ENCODE assay signal across 22 cellular contexts in the genomic region with DNA sequence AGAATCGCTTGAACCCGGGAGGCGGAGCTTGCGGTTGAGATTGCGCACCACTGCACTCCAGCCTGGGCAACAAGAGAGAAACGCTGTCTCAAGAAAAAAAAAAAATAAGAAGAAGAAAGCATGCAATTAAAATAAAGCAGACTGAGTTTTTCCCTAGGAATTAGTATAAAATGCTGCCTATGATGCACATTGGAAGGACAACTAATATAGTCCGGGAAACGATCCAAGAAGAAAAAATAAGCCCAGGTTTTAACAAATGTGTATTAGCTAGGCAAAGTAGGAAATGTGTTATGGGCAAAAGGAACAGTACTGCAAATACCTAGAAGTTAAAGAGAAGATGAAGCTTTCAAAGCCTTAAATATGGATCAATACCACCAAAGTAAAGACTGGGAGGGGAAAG.
DNase-seq lines count a peak whose midpoint lies in the region; FAIRE-seq and TF ChIP-seq lines count a peak whose summit lies in the region.
"Had no signal": no experiment of that assay in that cellular context is flagged by ENCODE, and none has a peak within 500 bp of the region (broad histone marks: within the 10 kb centered on the region; RNA-seq: fewer than 3 reads in every experiment).

No MANE protein-coding gene starts in this region.

- TF ChIP-seq CTCF in retinal pigment epithelial cell (conservative IDR thresholded peaks at IDR 0.05; ENCODE audit: low read depth, low read length) (no peak), GM20000 (IDR thresholded peaks at IDR 0.05; ENCODE audit: extremely low read depth, missing control alignments) (no peak)

- H3K9me3 ChIP-seq in adipocyte (ENCODE audit: control insufficient read depth, low read length): no peaks in the 10 kb centered on the region
- H3K9me3 ChIP-seq: BE2C had no signal

- H3K27me3 ChIP-seq in adipocyte (replicated peaks; ENCODE audit: control insufficient read depth, insufficient read depth, low read length): no peaks in the 10 kb centered on the region
- H3K27me3 ChIP-seq: BE2C had no signal

- peak; percentile 39 for DNase-seq in GM03348 (ENCODE audit: low spot score)
- DNase-seq in adipocyte (ENCODE audit: low read depth): peak; percentile 38
- DNase-seq in fibroblast of gingiva (ENCODE audit: low read depth): peak; percentile 36
- peak; percentile 60 for DNase-seq in retinal pigment epithelial cell (ENCODE audit: low read depth)
- no peak for DNase-seq in GM20000 (ENCODE audit: low spot score)
- DNase-seq in HuH-7.5 (ENCODE audit: low spot score): no peak
- no peak for DNase-seq in NCI-H1048 (lab: John Stamatoyannopoulos, UW)
- no peak for DNase-seq in GM19239 (ENCODE audit: insufficient read length, low spot score)
- DNase-seq: ACHN; BE2C; CD4-positive, alpha-beta T cell; DMS153; EL; H9; NCI-H1105; NCI-H226; NCI-H524 treated with DMSO at 0.1 percent for 48 hours; PC-3; RPMI8226; SHP77 treated with DMSO at 0.1 percent for 48 hours; T-helper 1 cell had no signal

- H3K4me3 ChIP-seq in adipocyte (ENCODE audit: low read length) (no peak overlapping the region), retinal pigment epithelial cell (ENCODE audit: low read length) (no peak overlapping the region)

- H3K9ac ChIP-seq in adipocyte (ENCODE audit: low read length): no peak overlapping the region

- no peak for FAIRE-seq in GM19239 (lab: Jason Lieb, UNC)
- FAIRE-seq: HTR-8/SVneo had no signal

- peaks cover 15% of the 10 kb centered on the region for H3K4me1 ChIP-seq in adipocyte (ENCODE audit: control insufficient read depth, insufficient read depth, low read length)
- H3K4me1 ChIP-seq: BE2C had no signal

- no peaks in the 10 kb centered on the region for H3K36me3 ChIP-seq in adipocyte (ENCODE audit: control insufficient read depth, insufficient read depth, low read length, severe bottlenecking)
- H3K36me3 ChIP-seq: BE2C had no signal

Comparison
In these comparisons a context has a peak if more than half of its experiments do, and no peak if none do; other contexts are left out.
1. DNase-seq: peak in GM03348 (single experiment), adipocyte (single experiment), fibroblast of gingiva (single experiment) and retinal pigment epithelial cell (single experiment); none in GM20000 (single experiment), HuH-7.5 (single experiment), NCI-H1048 (single experiment) and GM19239 (single experiment).